28 cellular contexts compared by ENCODE assay signal in genomic region chr17:27218041-27218440, GRCh38.
A peak's percentile ranks its signal among the peaks of the same experiment; 100 is the strongest.
DNase-seq lines count a peak whose midpoint lies in the region; ATAC-seq and TF ChIP-seq lines count a peak whose summit lies in the region.
"Had no signal": no experiment of that assay in that cellular context is flagged by ENCODE, and none has a peak within 500 bp of the region (broad histone marks: within the 10 kb centered on the region; RNA-seq: fewer than 3 reads in every experiment).

No MANE protein-coding gene starts in this region.

- no peak overlapping the region for H3K4me3 ChIP-seq in CD8-positive, alpha-beta T cell (ENCODE audit: low read depth, low read length)
- no peak overlapping the region for H3K4me3 ChIP-seq in PC-9
- H3K4me3 ChIP-seq: BLaER1 treated with 17β-estradiol and CSF1 and Interleukin-3, amounts not matched to agents 10 nM and 100 nM; cardiac muscle cell; gastroesophageal sphincter; ovary; right atrium auricular region had no signal

- POLR2A ChIA-PET in CD8-positive, alpha-beta T cell (lab: Charles Lee), result interaction anchor here (2.1 kb wide), 1 partner anchor 12 kb away, joined by 6 read pairs; no protein-coding TSS in a partner anchor
- POLR2A ChIA-PET in PC-9 (lab: Charles Lee; ENCODE audit: unreplicated experiment), result no interaction called here

- H3K27ac Mint-ChIP-seq in CD8-positive, alpha-beta T cell, result peak overlapping the region; percentile 3
- no peak overlapping the region for H3K27ac Mint-ChIP-seq in T-helper 17 cell
- peak overlapping the region; percentile 90 to 94 for H3K27ac Mint-ChIP-seq in effector memory CD8-positive, alpha-beta T cell
- H3K27ac Mint-ChIP-seq: activated naive CD4-positive, alpha-beta T cell treated with anti-CD3 and anti-CD28 coated beads, Interleukin-2, amount 10 ng/mL, durations not matched to agents 7 days and 5 days had no signal

- no peak overlapping the region for H3K4me2 ChIP-seq in PC-9

- H3K36me3 ChIP-seq in CD8-positive, alpha-beta T cell (ENCODE audit: insufficient read depth, low read length), result no peaks in the 10 kb centered on the region
- no peaks in the 10 kb centered on the region for H3K36me3 ChIP-seq in PC-9 (ENCODE audit: low read depth)
- H3K36me3 ChIP-seq: BLaER1 treated with 17β-estradiol and CSF1 and Interleukin-3, amounts not matched to agents 10 nM and 100 nM; cardiac muscle cell; gastroesophageal sphincter; ovary; right atrium auricular region had no signal

- H3K4me1 ChIP-seq in CD8-positive, alpha-beta T cell (ENCODE audit: insufficient read depth, low read length), result no peaks in the 10 kb centered on the region
- H3K4me1 ChIP-seq in PC-9 (replicated peaks; ENCODE audit: insufficient read depth), result no peaks in the 10 kb centered on the region
- H3K4me1 ChIP-seq: gastroesophageal sphincter, right atrium auricular region had no signal

- no peaks in the 10 kb centered on the region for H3K9me3 Mint-ChIP-seq in CD8-positive, alpha-beta T cell
- H3K9me3 Mint-ChIP-seq in effector memory CD8-positive, alpha-beta T cell, result no peaks in the 10 kb centered on the region
- H3K9me3 Mint-ChIP-seq: activated naive CD4-positive, alpha-beta T cell treated with anti-CD3 and anti-CD28 coated beads, Interleukin-2, amount 10 ng/mL, durations not matched to agents 7 days and 5 days; natural killer cell treated with Interleukin-12 subunit alpha and Interleukin-12 subunit beta and Interleukin-15 and Interleukin-18, amount 100 ng/mL, for 72 hours had no signal

- no peaks in the 10 kb centered on the region for H3K36me3 Mint-ChIP-seq in CD8-positive, alpha-beta T cell
- no peaks in the 10 kb centered on the region for H3K36me3 Mint-ChIP-seq in T-helper 17 cell (ENCODE audit: low read depth)
- peaks cover 2% of the 10 kb centered on the region for H3K36me3 Mint-ChIP-seq in effector memory CD8-positive, alpha-beta T cell (ENCODE audit: insufficient read depth)
- H3K36me3 Mint-ChIP-seq: activated naive CD4-positive, alpha-beta T cell treated with anti-CD3 and anti-CD28 coated beads, Interleukin-2, amount 10 ng/mL, durations not matched to agents 7 days and 5 days; natural killer cell treated with Interleukin-12 subunit alpha and Interleukin-12 subunit beta and Interleukin-15 and Interleukin-18, amount 100 ng/mL, for 72 hours had no signal

- H3K9me2 ChIP-seq in PC-9 (ENCODE audit: insufficient read depth), result no peaks in the 10 kb centered on the region

- H3K27ac ChIP-seq in CD8-positive, alpha-beta T cell (ENCODE audit: low read depth, low read length), result no peak overlapping the region
- H3K27ac ChIP-seq in PC-9, result no peak overlapping the region
- H3K27ac ChIP-seq: BLaER1 treated with 17β-estradiol and CSF1 and Interleukin-3, amounts not matched to agents 10 nM and 100 nM; cardiac muscle cell; gastroesophageal sphincter; ovary; right atrium auricular region had no signal

- H3K9me3 ChIP-seq in CD8-positive, alpha-beta T cell (ENCODE audit: low read length), result no peaks in the 10 kb centered on the region
- H3K9me3 ChIP-seq in T-helper 17 cell (ENCODE audit: control insufficient read depth, low read length, poor library complexity, severe bottlenecking) (no peaks in the 10 kb centered on the region), PC-9 (ENCODE audit: insufficient read depth, low read depth) (no peaks in the 10 kb centered on the region)
- H3K9me3 ChIP-seq: ovary had no signal

- no peaks in the 10 kb centered on the region for H3K79me2 ChIP-seq in PC-9 (ENCODE audit: low read depth)

- TF ChIP-seq CTCF in CD8-positive, alpha-beta T cell (IDR thresholded peaks at IDR 0.05), result no peak
- no peak for TF ChIP-seq CTCF in PC-9 (conservative IDR thresholded peaks at IDR 0.05)

- ATAC-seq in CD8-positive, alpha-beta T cell, result no peak
- ATAC-seq in GM21717 (IDR thresholded peaks at IDR 0.05; ENCODE audit: unreplicated experiment), result peak; percentile 3
- ATAC-seq in T-helper 17 cell, result no peak
- ATAC-seq in effector memory CD8-positive, alpha-beta T cell (replicated peaks), result no peak
- ATAC-seq: gastroesophageal sphincter, left ventricle myocardium superior had no signal

- DNase-seq in CD8-positive, alpha-beta T cell, result no peak
- DNase-seq in T-helper 17 cell (no peak), SHP77 treated with DMSO at 0.1 percent for 48 hours (lab: John Stamatoyannopoulos, UW) (no peak), PC-9 (no peak), NCI-H1930 (lab: John Stamatoyannopoulos, UW) (no peak), NOMO-1 treated with dmso at 0.1 percent for 144 hours (lab: John Stamatoyannopoulos, UW; ENCODE audit: unreplicated experiment) (no peak)
- DNase-seq in effector memory CD8-positive, alpha-beta T cell, result no peak
- DNase-seq: ACHN; activated CD4-positive, alpha-beta T cell treated with anti-CD3 and anti-CD28 coated beads for 1 hour; activated naive CD4-positive, alpha-beta T cell treated with anti-CD3 and anti-CD28 coated beads, Interleukin-2, amount 10 ng/mL, durations not matched to agents 7 days and 5 days; activated T-cell treated with anti-CD3 and anti-CD28 coated beads, Interleukin-2, amount 50 U/mL, for 48 hours; cortex of kidney; GOT3; hippocampal formation; Karpas-422; left ventricle myocardium superior; NCI-H1694; NCI-H2171; NCI-H524 treated with DMSO at 0.1 percent for 48 hours; ovary; stimulated activated CD4-positive, alpha-beta T cell treated with anti-CD3 and anti-CD28 coated beads, Interleukin-2, amount 100 ng/mL, for 48 hours; stimulated activated naive CD4-positive, alpha-beta T cell had no signal

- BruUV-seq in PC-9 (replicated peaks; lab: Mats Ljungman, UMichigan), result no TSS peak

- H4K20me1 ChIP-seq in PC-9 (ENCODE audit: insufficient read depth), result no peaks in the 10 kb centered on the region
- H4K20me1 ChIP-seq: BLaER1 treated with 17β-estradiol and CSF1 and Interleukin-3, amounts not matched to agents 10 nM and 100 nM had no signal

- H3K27me3 ChIP-seq in CD8-positive, alpha-beta T cell (ENCODE audit: insufficient read depth, low read length), result no peaks in the 10 kb centered on the region
- H3K27me3 ChIP-seq in PC-9 (ENCODE audit: insufficient read depth, low read depth), result no peaks in the 10 kb centered on the region
- H3K27me3 ChIP-seq: BLaER1 treated with 17β-estradiol and CSF1 and Interleukin-3, amounts not matched to agents 10 nM and 100 nM; cardiac muscle cell; ovary; right atrium auricular region had no signal

- intact Hi-C loops in CD8-positive, alpha-beta T cell (cut with DNase I, micrococcal nuclease), result no loop called here
- intact Hi-C loops in PC-9 (cut with micrococcal nuclease; ENCODE audit: unreplicated experiment), result no loop called here

- CTCF ChIA-PET in CD8-positive, alpha-beta T cell (lab: Charles Lee), result no interaction called here
- CTCF ChIA-PET in PC-9 (lab: Charles Lee), result no interaction called here

- no peaks in the 10 kb centered on the region for H3F3A ChIP-seq in PC-9 (ENCODE audit: insufficient read depth, low read depth)

- H3K4me1 Mint-ChIP-seq in CD8-positive, alpha-beta T cell (ENCODE audit: low read depth), result peaks cover 9% of the 10 kb centered on the region
- peaks cover 12% of the 10 kb centered on the region for H3K4me1 Mint-ChIP-seq in T-helper 17 cell
- peaks cover 15 to 18% of the 10 kb centered on the region in 2 donors for H3K4me1 Mint-ChIP-seq in effector memory CD8-positive, alpha-beta T cell (ENCODE audit: low read depth in 2 of 2)

- H3K27me3 Mint-ChIP-seq in CD8-positive, alpha-beta T cell (ENCODE audit: low read depth), result peaks cover 2% of the 10 kb centered on the region
- peaks cover 11% of the 10 kb centered on the region for H3K27me3 Mint-ChIP-seq in T-helper 17 cell
- H3K27me3 Mint-ChIP-seq in effector memory CD8-positive, alpha-beta T cell, result no peaks in the 10 kb centered on the region

- no peak overlapping the region for H3K4me3 Mint-ChIP-seq in CD8-positive, alpha-beta T cell
- H3K4me3 Mint-ChIP-seq in T-helper 17 cell, result peak overlapping the region; percentile 15
- H3K4me3 Mint-ChIP-seq in effector memory CD8-positive, alpha-beta T cell, result peak overlapping the region; percentile 22 to 51
- H3K4me3 Mint-ChIP-seq: activated naive CD4-positive, alpha-beta T cell treated with anti-CD3 and anti-CD28 coated beads, Interleukin-2, amount 10 ng/mL, durations not matched to agents 7 days and 5 days had no signal

- no peak overlapping the region for H2AFZ ChIP-seq in PC-9
